10 cellular contexts compared by ENCODE assay signal in genomic region chr2:71589763-71590162, GRCh38.
"Had no signal": no experiment of that assay in that cellular context is flagged by ENCODE, and none has a peak within 500 bp of the region (broad histone marks: within the 10 kb centered on the region; RNA-seq: fewer than 3 reads in every experiment).

No MANE protein-coding gene starts in this region.

- ATAC-seq: mucosa of descending colon, natural killer cell had no signal

- H3K9me3 ChIP-seq: mucosa of descending colon, tibial nerve had no signal

- DNase-seq: activated CD4-positive, alpha-beta T cell treated with anti-CD3 and anti-CD28 coated beads for 4 hours; activated naive CD4-positive, alpha-beta T cell treated with anti-CD3 and anti-CD28 coated beads for 36 hours; foreskin melanocyte; mucosa of descending colon; natural killer cell; T-helper 9 cell had no signal

- H3K27ac ChIP-seq: cardiac muscle cell, tibial nerve, VCaP had no signal

- FAIRE-seq: colon had no signal

- H3K4me3 ChIP-seq: cardiac muscle cell, mucosa of descending colon, tibial nerve had no signal

- H3K36me3 ChIP-seq: tibial nerve had no signal

- H3K27me3 ChIP-seq: cardiac muscle cell, tibial nerve had no signal
